ENCODE assay signal across 10 cellular contexts in the genomic region with DNA sequence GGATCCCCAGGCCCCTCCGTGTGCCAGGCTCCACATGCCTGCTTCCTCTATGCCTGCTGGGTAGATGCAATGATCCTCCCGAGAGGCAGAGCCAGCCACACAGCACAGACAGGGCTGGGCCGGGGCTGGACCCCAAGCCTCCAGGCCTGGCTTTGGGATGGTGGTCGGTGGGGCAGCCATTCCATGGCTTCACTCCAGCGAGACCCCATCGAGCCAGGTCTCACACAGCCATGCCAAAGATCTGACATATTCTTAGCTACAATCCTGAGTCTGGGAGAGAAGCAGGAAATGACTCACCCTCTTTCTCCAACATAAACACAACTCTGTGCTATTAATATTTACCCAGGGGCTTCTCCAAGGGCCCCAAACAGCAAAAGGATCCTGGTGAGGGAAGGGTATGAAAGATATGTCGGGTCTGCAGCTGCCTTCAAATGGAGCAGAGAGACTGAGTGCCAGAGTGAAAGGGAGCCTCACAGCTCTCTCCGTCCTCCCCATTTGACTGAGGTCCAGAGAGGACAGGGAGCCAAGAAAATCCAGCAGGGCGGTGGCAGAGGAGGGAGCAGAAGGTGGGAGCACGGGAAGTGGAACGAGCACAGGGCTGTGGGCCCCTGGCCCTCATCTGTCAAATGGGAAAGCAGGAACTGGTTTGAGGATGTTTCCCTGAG.
DNase-seq lines count a peak whose midpoint lies in the region; ATAC-seq and TF ChIP-seq lines count a peak whose summit lies in the region.
"Had no signal": no experiment of that assay in that cellular context is flagged by ENCODE, and none has a peak within 500 bp of the region (broad histone marks: within the 10 kb centered on the region; RNA-seq: fewer than 3 reads in every experiment).

No MANE protein-coding gene starts in this region.

- no peaks in the 10 kb centered on the region for H3K4me1 Mint-ChIP-seq in activated T-cell treated with anti-CD3 and anti-CD28 coated beads, Interleukin-2, amount 50 U/mL, for 4 hours (ENCODE audit: low read depth)

- ATAC-seq in activated T-cell treated with anti-CD3 and anti-CD28 coated beads, Interleukin-2, amount 50 U/mL, for 4 hours, result no peak
- ATAC-seq: naive thymus-derived CD4-positive, alpha-beta T cell had no signal

- DNase-seq in HPDE6-E6E7 (ENCODE audit: extremely low spot score) (peak; percentile 42), brain pericyte (ENCODE audit: low read depth, low spot score) (peak; percentile 58), kidney epithelial cell (ENCODE audit: low read depth) (peak; percentile 75), tibial artery (peak in 1 of 2 donors; percentile 77), NCI-H2196 (lab: John Stamatoyannopoulos, UW; ENCODE audit: unreplicated experiment) (no peak), DMS114 treated with DMSO at 0.1 percent for 48 hours (lab: John Stamatoyannopoulos, UW; ENCODE audit: unreplicated experiment) (no peak), activated T-cell treated with anti-CD3 and anti-CD28 coated beads for 4 hours (no peak)
- DNase-seq in activated T-cell treated with anti-CD3 and anti-CD28 coated beads, Interleukin-2, amount 50 U/mL, for 4 hours, result no peak
- DNase-seq: naive thymus-derived CD4-positive, alpha-beta T cell; NCI-H2081 had no signal

- peak overlapping the region; percentile 74 to 87 for H3K27ac ChIP-seq in tibial artery

- intact Hi-C loops in tibial artery (cut with DNase I; ENCODE audit: low total_unique reads), result no loop called here

- H3K27me3 ChIP-seq in kidney epithelial cell (ENCODE audit: control insufficient read depth, insufficient read depth, low read length) (no peaks in the 10 kb centered on the region), tibial artery (no peaks in the 10 kb centered on the region)

- no peaks in the 10 kb centered on the region for H3K36me3 ChIP-seq in kidney epithelial cell (ENCODE audit: control insufficient read depth, insufficient read depth, low read length)
- no peaks in the 10 kb centered on the region for H3K36me3 ChIP-seq in tibial artery

- H3K9me3 ChIP-seq in tibial artery, result no peaks in the 10 kb centered on the region

- H3K27me3 Mint-ChIP-seq in activated T-cell treated with anti-CD3 and anti-CD28 coated beads, Interleukin-2, amount 50 U/mL, for 4 hours (ENCODE audit: low read depth), result peaks cover 59% of the 10 kb centered on the region

- no peak for TF ChIP-seq CTCF in kidney epithelial cell (IDR thresholded peaks at IDR 0.05; ENCODE audit: insufficient read depth, low read length, poor library complexity, severe bottlenecking)
- no peak for TF ChIP-seq CTCF in tibial artery (IDR thresholded peaks at IDR 0.05)

- no peaks in the 10 kb centered on the region for H3K36me3 Mint-ChIP-seq in activated T-cell treated with anti-CD3 and anti-CD28 coated beads, Interleukin-2, amount 50 U/mL, for 4 hours (ENCODE audit: insufficient read depth)
- H3K36me3 Mint-ChIP-seq: naive thymus-derived CD4-positive, alpha-beta T cell had no signal

- no peaks in the 10 kb centered on the region for H3K9me3 Mint-ChIP-seq in activated T-cell treated with anti-CD3 and anti-CD28 coated beads, Interleukin-2, amount 50 U/mL, for 4 hours

- no peak overlapping the region for H3K4me3 ChIP-seq in kidney epithelial cell (ENCODE audit: low read depth, low read length)
- peak overlapping the region in 1 of 2 donors; percentile 4 for H3K4me3 ChIP-seq in tibial artery

- peaks cover 0 to 47% (median 41%) of the 10 kb centered on the region in 4 donors for H3K4me1 ChIP-seq in tibial artery

- H3K4me3 Mint-ChIP-seq in activated T-cell treated with anti-CD3 and anti-CD28 coated beads, Interleukin-2, amount 50 U/mL, for 4 hours, result no peak overlapping the region
- H3K4me3 Mint-ChIP-seq: naive thymus-derived CD4-positive, alpha-beta T cell had no signal

Comparison
In these comparisons a context has a peak if more than half of its experiments do, and no peak if none do; other contexts are left out.
1. DNase-seq: peak in HPDE6-E6E7 (single experiment), brain pericyte (single experiment) and kidney epithelial cell (single experiment); none in activated T-cell treated with anti-CD3 and anti-CD28 coated beads, Interleukin-2, amount 50 U/mL, for 4 hours (single experiment), NCI-H2196 (single experiment), DMS114 treated with DMSO at 0.1 percent for 48 hours (single experiment) and activated T-cell treated with anti-CD3 and anti-CD28 coated beads for 4 hours (single experiment).